8 cellular contexts compared by ENCODE assay signal in the genomic region with DNA sequence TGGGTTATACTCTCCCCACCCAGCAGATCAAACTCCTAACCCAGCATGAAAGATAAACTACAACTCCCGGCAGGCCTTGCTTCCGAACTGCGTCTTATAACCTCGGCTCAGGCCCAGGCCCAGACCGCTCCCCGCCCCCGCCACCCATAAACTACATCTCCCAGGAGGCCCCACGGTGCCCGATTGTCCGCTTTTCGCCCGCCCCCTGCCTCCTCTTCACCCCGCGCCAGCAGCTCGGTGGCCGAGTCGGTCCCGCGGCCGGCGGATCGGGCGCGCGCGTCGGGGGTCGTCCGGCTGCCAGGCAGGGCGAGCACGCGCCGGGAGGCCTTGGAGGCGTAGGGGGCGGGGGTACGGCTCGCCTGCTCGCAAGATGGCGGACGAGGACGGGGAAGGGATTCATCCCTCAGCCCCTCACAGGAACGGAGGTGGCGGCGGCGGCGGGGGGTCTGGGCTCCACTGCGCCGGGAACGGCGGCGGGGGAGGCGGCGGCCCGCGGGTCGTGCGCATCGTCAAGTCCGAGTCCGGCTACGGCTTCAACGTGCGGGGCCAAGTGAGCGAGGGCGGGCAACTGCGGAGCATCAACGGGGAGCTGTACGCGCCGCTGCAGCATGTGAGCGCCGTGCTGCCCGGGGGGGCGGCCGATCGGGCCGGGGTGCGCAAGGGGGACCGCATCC. TPM values are rescaled to one million over a fixed set of nuclear protein-coding genes. Genes with fewer than 3 reads are reported as not detected.
A peak's percentile ranks its signal among the peaks of the same experiment; 100 is the strongest.
DNase-seq lines count a peak whose midpoint lies in the region; ATAC-seq and TF ChIP-seq lines count a peak whose summit lies in the region.

Gene SNX27 (plus strand): TSS at position 219 of the 674 bp plus-strand sequence. CDS start 152 bp downstream, at position 371.

- CTCF ChIA-PET in activated CD8-positive, alpha-beta T cell treated with anti-CD3 and anti-CD28 coated beads, Interleukin-2, amount 10 ng/mL, durations not matched to agents 7 days and 5 days (lab: Charles Lee) = interaction anchor here (0.9 kb wide), 1 partner anchor 224 kb away, joined by 4 read pairs; no protein-coding TSS in a partner anchor

- H3K4me1 Mint-ChIP-seq in activated CD8-positive, alpha-beta T cell treated with anti-CD3 and anti-CD28 coated beads, Interleukin-2, amount 10 ng/mL, durations not matched to agents 7 days and 5 days (ENCODE audit: low read depth) = peaks cover 34% of the 10 kb centered on the region

- H3K27me3 Mint-ChIP-seq in activated CD8-positive, alpha-beta T cell treated with anti-CD3 and anti-CD28 coated beads, Interleukin-2, amount 10 ng/mL, durations not matched to agents 7 days and 5 days (ENCODE audit: low read depth) = peaks cover 7% of the 10 kb centered on the region

- no peaks in the 10 kb centered on the region for H3K9me3 ChIP-seq in lower lobe of right lung

- ATAC-seq in GM19468 (IDR thresholded peaks at IDR 0.05; ENCODE audit: extremely low read depth, unreplicated experiment) = peak; percentile 21
- peak; percentile 95 for ATAC-seq in activated CD8-positive, alpha-beta T cell treated with anti-CD3 and anti-CD28 coated beads, Interleukin-2, amount 10 ng/mL, durations not matched to agents 7 days and 5 days
- peak; percentile 96 to 97 for ATAC-seq in lower lobe of right lung

- H3K4me3 ChIP-seq in lower lobe of right lung = peak within 1 kb of the TSS; percentile 99

- H3K36me3 ChIP-seq in lower lobe of right lung = peaks cover 7% of the 10 kb centered on the region

- H3K36me3 Mint-ChIP-seq in activated CD8-positive, alpha-beta T cell treated with anti-CD3 and anti-CD28 coated beads, Interleukin-2, amount 10 ng/mL, durations not matched to agents 7 days and 5 days (ENCODE audit: low read depth) = peaks cover 4% of the 10 kb centered on the region

- H3K27me3 ChIP-seq in lower lobe of right lung (ENCODE audit: low read depth) = no peaks in the 10 kb centered on the region

- H3K4me3 Mint-ChIP-seq in activated CD8-positive, alpha-beta T cell treated with anti-CD3 and anti-CD28 coated beads, Interleukin-2, amount 10 ng/mL, durations not matched to agents 7 days and 5 days = peak within 1 kb of the TSS; percentile 95

- POLR2A ChIA-PET in activated CD8-positive, alpha-beta T cell treated with anti-CD3 and anti-CD28 coated beads, Interleukin-2, amount 10 ng/mL, durations not matched to agents 7 days and 5 days (lab: Charles Lee) = no interaction called here

- H3K27ac Mint-ChIP-seq in activated CD8-positive, alpha-beta T cell treated with anti-CD3 and anti-CD28 coated beads, Interleukin-2, amount 10 ng/mL, durations not matched to agents 7 days and 5 days = peak within 1 kb of the TSS; percentile 94

- H3K27ac ChIP-seq in lower lobe of right lung = peak within 1 kb of the TSS; percentile 94

- no peaks in the 10 kb centered on the region for H3K9me3 Mint-ChIP-seq in activated CD8-positive, alpha-beta T cell treated with anti-CD3 and anti-CD28 coated beads, Interleukin-2, amount 10 ng/mL, durations not matched to agents 7 days and 5 days (ENCODE audit: insufficient read depth)

- peaks cover 56% of the 10 kb centered on the region for H3K4me1 ChIP-seq in lower lobe of right lung

- intact Hi-C loops in lower lobe of right lung (cut with DNase I) = no loop called here

- TF ChIP-seq CTCF in lower lobe of right lung (IDR thresholded peaks at IDR 0.05) = no peak

- peak; percentile 72 for DNase-seq in CMK (ENCODE audit: low read depth)
- DNase-seq in HS-5 (ENCODE audit: low read depth) = peak; percentile 70
- DNase-seq in NK-92 (lab: John Stamatoyannopoulos, UW; ENCODE audit: unreplicated experiment) = peak; percentile 14
- peak; percentile 94 for DNase-seq in activated CD8-positive, alpha-beta T cell treated with anti-CD3 and anti-CD28 coated beads, Interleukin-2, amount 10 ng/mL, durations not matched to agents 7 days and 5 days
- peak; percentile 97 for DNase-seq in ecto neural progenitor cell (ENCODE audit: low spot score)
- peak; percentile 95 for DNase-seq in lower lobe of right lung
- peak; percentile 70 to 87 (median 85) for DNase-seq in stimulated activated CD4-positive, alpha-beta T cell treated with anti-CD3 and anti-CD28 coated beads, TNF-alpha, amount 100 ng/mL, for 24 hours (ENCODE audit: low read depth in 3 of 3)

RNA-seq across cellular contexts. Expression of gene SNX27, which starts in this region (rescaled TPM):
- 10 to 100 TPM; 24.5 to 26.0 TPM for total RNA-seq in activated CD8-positive, alpha-beta T cell treated with anti-CD3 and anti-CD28 coated beads, Interleukin-2, amount 10 ng/mL, durations not matched to agents 7 days and 5 days
- total RNA-seq in lower lobe of right lung = 66.5 TPM

Comparison
In these comparisons a context has a peak if more than half of its experiments do, and no peak if none do; other contexts are left out.
1. Peak in every context shown above with its lines: DNase-seq, ATAC-seq, H3K4me3 ChIP-seq and H3K27ac ChIP-seq.
2. DNase-seq: peak in every context shown above with its lines; median percentile 97 in ecto neural progenitor cell; 95 in lower lobe of right lung; 94 in activated CD8-positive, alpha-beta T cell treated with anti-CD3 and anti-CD28 coated beads, Interleukin-2, amount 10 ng/mL, durations not matched to agents 7 days and 5 days; 85 in stimulated activated CD4-positive, alpha-beta T cell treated with anti-CD3 and anti-CD28 coated beads, TNF-alpha, amount 100 ng/mL, for 24 hours; 72 in CMK; 70 in HS-5; 14 in NK-92.
3. ATAC-seq: peak in every context shown above with its lines; median percentile 96 in lower lobe of right lung; 95 in activated CD8-positive, alpha-beta T cell treated with anti-CD3 and anti-CD28 coated beads, Interleukin-2, amount 10 ng/mL, durations not matched to agents 7 days and 5 days; 21 in GM19468.